In genomic region chr12:19894803-19895202, GRCh38 we compare ENCODE assay signal across 13 cellular contexts.
DNase-seq lines count a peak whose midpoint lies in the region; ATAC-seq and TF ChIP-seq lines count a peak whose summit lies in the region.
"Had no signal": no experiment of that assay in that cellular context is flagged by ENCODE, and none has a peak within 500 bp of the region (broad histone marks: within the 10 kb centered on the region; RNA-seq: fewer than 3 reads in every experiment).

No MANE protein-coding gene starts in this region.

- H3K27me3 ChIP-seq in heart left ventricle (no peaks in the 10 kb centered on the region), lower lobe of right lung (ENCODE audit: low read depth) (no peaks in the 10 kb centered on the region)
- H3K27me3 ChIP-seq: BLaER1 had no signal

- H3K4me1 Mint-ChIP-seq in stimulated activated effector memory CD8-positive, alpha-beta T cell treated with anti-CD3 and anti-CD28 coated beads, Interleukin-12 subunit alpha, Interleukin-12 subunit beta, amount 100 ng/mL, for 72 hours, result peaks cover 19% of the 10 kb centered on the region
- H3K4me1 Mint-ChIP-seq: IgD-negative memory B cell, immature natural killer cell had no signal

- H3K27ac ChIP-seq in heart left ventricle (peak overlapping the region in 8 of 12 donors; percentile 3 to 53 (median 15)), lower lobe of right lung (no peak overlapping the region)
- H3K27ac ChIP-seq: BLaER1, prostate gland had no signal

- no peak for TF ChIP-seq POLR2A in heart left ventricle (IDR thresholded peaks at IDR 0.05)

- H3K9me3 ChIP-seq in heart left ventricle (peaks cover 0 to 7% (median 0%) of the 10 kb centered on the region in 12 donors), lower lobe of right lung (no peaks in the 10 kb centered on the region)
- H3K9me3 ChIP-seq: BLaER1, prostate gland had no signal

- DNase-seq in heart left ventricle (no peak), Right ventricle myocardium superior (no peak), OCI-M1 (lab: John Stamatoyannopoulos, UW) (peak; percentile 26), lower lobe of right lung (no peak), hippocampal formation (lab: John Stamatoyannopoulos, UW) (no peak), DMS 273 (lab: John Stamatoyannopoulos, UW; ENCODE audit: unreplicated experiment) (no peak)
- DNase-seq in stimulated activated effector memory CD8-positive, alpha-beta T cell treated with anti-CD3 and anti-CD28 coated beads, Interleukin-12 subunit alpha, Interleukin-12 subunit beta, amount 100 ng/mL, for 72 hours (ENCODE audit: low spot score in 2 of 2), result no peak
- DNase-seq: activated CD4-positive, alpha-beta T cell treated with anti-CD3 and anti-CD28 coated beads, Interleukin-2, amount 50 U/mL, for 4 hours; immature natural killer cell had no signal

- peaks cover 2% of the 10 kb centered on the region for H3K9me3 Mint-ChIP-seq in stimulated activated effector memory CD8-positive, alpha-beta T cell treated with anti-CD3 and anti-CD28 coated beads, Interleukin-12 subunit alpha, Interleukin-12 subunit beta, amount 100 ng/mL, for 72 hours

- peak overlapping the region; percentile 98 for H3K27ac Mint-ChIP-seq in stimulated activated effector memory CD8-positive, alpha-beta T cell treated with anti-CD3 and anti-CD28 coated beads, Interleukin-12 subunit alpha, Interleukin-12 subunit beta, amount 100 ng/mL, for 72 hours
- H3K27ac Mint-ChIP-seq: IgD-negative memory B cell, immature natural killer cell had no signal

- H3K4me3 Mint-ChIP-seq in stimulated activated effector memory CD8-positive, alpha-beta T cell treated with anti-CD3 and anti-CD28 coated beads, Interleukin-12 subunit alpha, Interleukin-12 subunit beta, amount 100 ng/mL, for 72 hours, result peak overlapping the region; percentile 56
- H3K4me3 Mint-ChIP-seq: IgD-negative memory B cell, immature natural killer cell had no signal

- no peaks in the 10 kb centered on the region for H3K36me3 ChIP-seq in heart left ventricle
- no peaks in the 10 kb centered on the region for H3K36me3 ChIP-seq in lower lobe of right lung
- H3K36me3 ChIP-seq: BLaER1, prostate gland had no signal

- WGBS in heart left ventricle, 4 donors, result 45 to 61% (median 46%) methylated on average over 5 of the region's 5 CpGs

- intact Hi-C loops in heart left ventricle (cut with DNase I), result loop anchor here in 7 of 10 donors (5.0 to 10.0 kb wide), 6 partner anchors 48 to 150 kb away; no protein-coding TSS in a partner anchor
- intact Hi-C loops in Right ventricle myocardium superior (cut with DNase I), result loop anchor here (10.0 kb wide), 1 partner anchor 140 kb away; no protein-coding TSS in a partner anchor
- intact Hi-C loops in lower lobe of right lung (cut with DNase I), result no loop called here

- ATAC-seq in heart left ventricle (peak in 1 of 4 donors; percentile 50), Right ventricle myocardium superior (ENCODE audit: poor library complexity) (no peak), HG02798 (IDR thresholded peaks at IDR 0.05; ENCODE audit: poor library complexity, unreplicated experiment) (peak; percentile 88), lower lobe of right lung (no peak)
- peak; percentile 89 for ATAC-seq in stimulated activated effector memory CD8-positive, alpha-beta T cell treated with anti-CD3 and anti-CD28 coated beads, Interleukin-12 subunit alpha, Interleukin-12 subunit beta, amount 100 ng/mL, for 72 hours

- H3K4me1 ChIP-seq in heart left ventricle, result peaks cover 0 to 29% (median 7%) of the 10 kb centered on the region in 12 donors
- H3K4me1 ChIP-seq in lower lobe of right lung, result no peaks in the 10 kb centered on the region
- H3K4me1 ChIP-seq: BLaER1, prostate gland had no signal

- TF ChIP-seq CTCF in heart left ventricle (IDR thresholded peaks at IDR 0.05) (no peak), lower lobe of right lung (IDR thresholded peaks at IDR 0.05) (no peak)

- no peak overlapping the region for H3K4me3 ChIP-seq in heart left ventricle
- no peak overlapping the region for H3K4me3 ChIP-seq in lower lobe of right lung
- H3K4me3 ChIP-seq: BLaER1, prostate gland had no signal

- H3K36me3 Mint-ChIP-seq in stimulated activated effector memory CD8-positive, alpha-beta T cell treated with anti-CD3 and anti-CD28 coated beads, Interleukin-12 subunit alpha, Interleukin-12 subunit beta, amount 100 ng/mL, for 72 hours, result peaks cover 14% of the 10 kb centered on the region
- H3K36me3 Mint-ChIP-seq: immature natural killer cell had no signal

Comparison
In these comparisons a context has a peak if more than half of its experiments do, and no peak if none do; other contexts are left out.
1. ATAC-seq: peak in HG02798 (single experiment) and stimulated activated effector memory CD8-positive, alpha-beta T cell treated with anti-CD3 and anti-CD28 coated beads, Interleukin-12 subunit alpha, Interleukin-12 subunit beta, amount 100 ng/mL, for 72 hours (single experiment); none in Right ventricle myocardium superior (single experiment) and lower lobe of right lung (0 of 2).